8 cellular contexts compared by ENCODE assay signal in the genomic region with DNA sequence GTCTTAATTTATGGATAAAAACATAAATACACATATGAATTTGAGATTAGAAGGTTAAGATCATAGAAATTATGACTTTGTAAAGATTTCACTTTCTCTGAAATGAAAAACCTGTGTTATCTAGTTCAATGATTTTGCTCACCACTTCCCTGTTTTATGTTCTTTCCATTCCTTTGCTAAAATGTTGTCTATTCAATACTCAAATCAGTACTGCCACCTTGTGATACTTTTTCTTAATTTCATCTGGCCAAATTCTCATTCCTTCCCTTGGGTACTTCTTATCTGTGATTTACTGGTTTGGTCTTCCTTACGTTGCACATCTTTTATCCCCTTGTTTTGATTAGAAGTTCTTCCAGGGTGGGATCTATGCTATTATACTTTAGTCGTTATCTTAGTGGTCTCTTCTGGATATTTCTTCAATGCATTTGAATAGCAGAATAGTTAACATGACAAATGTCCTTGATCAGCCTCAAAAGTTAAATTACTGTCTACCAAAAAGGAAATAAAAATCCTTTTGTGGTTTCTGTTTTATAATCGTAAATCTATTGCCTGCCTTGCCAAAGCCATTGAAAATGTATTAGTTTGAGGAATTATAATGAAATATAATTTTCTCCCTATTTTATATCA.
DNase-seq lines count a peak whose midpoint lies in the region; ATAC-seq, FAIRE-seq and TF ChIP-seq lines count a peak whose summit lies in the region.

No MANE protein-coding gene starts in this region.

- H4K20me1 ChIP-seq in GM12878 (ENCODE audit: control insufficient read depth, insufficient read depth), result no peaks in the 10 kb centered on the region

- peak; percentile 60 for TF ChIP-seq RAD21 in GM12878 (IDR thresholded peaks at IDR 0.05; ENCODE audit: insufficient read depth, low read depth, low read length)

- BruUV-seq in GM12878 (replicated peaks; lab: Mats Ljungman, UMichigan), result no TSS peak

- no peak for TF ChIP-seq EP300 in GM12878 (IDR thresholded peaks at IDR 0.05; ENCODE audit: borderline replicate concordance in 1 of 2, control insufficient read depth in 1 of 2, low read depth in 2 of 2, low read length in 2 of 2)

- no peaks in the 10 kb centered on the region for H3K27me3 Mint-ChIP-seq in CD4-positive, alpha-beta T cell

- H3K27ac ChIP-seq in C4-2B (no peak overlapping the region), GM12878 (ENCODE audit: control insufficient read depth, insufficient read depth) (no peak overlapping the region)
- H3K27ac ChIP-seq in CD4-positive, alpha-beta T cell (ENCODE audit: low read depth, low read length), result no peak overlapping the region

- no peak overlapping the region for H3K4me3 Mint-ChIP-seq in CD4-positive, alpha-beta T cell

- ATAC-seq in GM21381 (IDR thresholded peaks at IDR 0.05; ENCODE audit: unreplicated experiment), result peak; percentile 39
- peak; percentile 69 for ATAC-seq in GM12878
- no peak for ATAC-seq in CD4-positive, alpha-beta T cell (ENCODE audit: poor library complexity)
- ATAC-seq in HG02571 (IDR thresholded peaks at IDR 0.05; ENCODE audit: unreplicated experiment), result no peak

- FAIRE-seq in GM12878 (lab: Jason Lieb, UNC), result no peak

- H3K36me3 Mint-ChIP-seq in CD4-positive, alpha-beta T cell (ENCODE audit: low read depth), result no peaks in the 10 kb centered on the region

- 14% methylated on average over 3 of the region's 3 CpGs for WGBS in GM12878 (ENCODE audit: insufficient coverage, insufficient replicate concordance, low lambda C conversion rate, missing lambda C conversion rate)

- H3K27ac Mint-ChIP-seq in CD4-positive, alpha-beta T cell, result no peak overlapping the region

- H3K27me3 ChIP-seq in GM12878 (replicated peaks in 1 of 2; ENCODE audit: control insufficient read depth in 2 of 2, insufficient read depth in 2 of 2, low read length in 1 of 2), result no peaks in the 10 kb centered on the region
- H3K27me3 ChIP-seq in CD4-positive, alpha-beta T cell (ENCODE audit: control insufficient read depth, insufficient read depth, low read length), result no peaks in the 10 kb centered on the region

- no peaks in the 10 kb centered on the region for H3K4me1 Mint-ChIP-seq in CD4-positive, alpha-beta T cell (ENCODE audit: low read depth)

- CTCF ChIA-PET in GM12878 (lab: Yijun Ruan, JAX), result interaction anchor here (1.0 to 3.8 kb wide), 4 partner anchors 78 to 356 kb away, joined by 3 to 38 read pairs (median 4); no protein-coding TSS in a partner anchor
- CTCF ChIA-PET in CD4-positive, alpha-beta T cell (lab: Charles Lee), result no interaction called here

- SMC1A ChIA-PET in GM12878 (lab: Charles Lee; ENCODE audit: uncharacterized antibody, unreplicated experiment), result interaction anchor here (3.5 kb wide), 1 partner anchor 353 kb away, joined by 14 read pairs; no protein-coding TSS in a partner anchor

- no peaks in the 10 kb centered on the region for H3K9me3 ChIP-seq in GM12878 (replicated peaks; ENCODE audit: control insufficient read depth, insufficient read depth, low read length)
- no peaks in the 10 kb centered on the region for H3K9me3 ChIP-seq in CD4-positive, alpha-beta T cell (ENCODE audit: control insufficient read depth, low read length)

- H3K4me1 ChIP-seq in GM12878 (ENCODE audit: control insufficient read depth, insufficient read depth, low read length), result peaks cover 8% of the 10 kb centered on the region; the same call in 1 of the 2 replicates

- no peaks in the 10 kb centered on the region for H3K79me2 ChIP-seq in GM12878 (ENCODE audit: control insufficient read depth, insufficient read depth, low read length)

- POLR2A ChIA-PET in GM12878 (lab: Charles Lee), result no interaction called here
- POLR2A ChIA-PET in CD4-positive, alpha-beta T cell (lab: Charles Lee), result no interaction called here

- in situ Hi-C loops in GM12878 (cut with MboI), result loop anchor here (5.0 kb wide), 2 partner anchors 80 to 355 kb away; no protein-coding TSS in a partner anchor

- no peaks in the 10 kb centered on the region for H3K9me3 Mint-ChIP-seq in CD4-positive, alpha-beta T cell

- DNase-seq in NB4 (ENCODE audit: low read depth) (peak; percentile 16), GM12878 (ENCODE audit: low read depth, low spot score) (no peak), medulla oblongata (ENCODE audit: extremely low spot score) (peak; percentile 38)
- DNase-seq in CD4-positive, alpha-beta T cell, result no peak
- no peak for DNase-seq in activated effector memory CD4-positive, alpha-beta T cell treated with Interleukin-2 at 50 U/mL for 16 hours

- peak; percentile 82 for TF ChIP-seq CTCF in C4-2B (conservative IDR thresholded peaks at IDR 0.05)
- TF ChIP-seq CTCF in NB4 (IDR thresholded peaks at IDR 0.05; ENCODE audit: low read depth, low read length), result no peak
- peak; percentile 15 to 50 (median 35); a peak in 5 of 6 replicates for TF ChIP-seq CTCF in GM12878 (IDR thresholded peaks at IDR 0.05 in 2 of 3, conservative IDR thresholded peaks at IDR 0.05 in 1 of 3; ENCODE audit: control insufficient read depth in 2 of 3, extremely low read depth in 1 of 3, insufficient read depth in 1 of 3, low read depth in 3 of 3, low read length in 3 of 3)
- no peak for TF ChIP-seq CTCF in CD4-positive, alpha-beta T cell (IDR thresholded peaks at IDR 0.05)

- no peak overlapping the region for H2AFZ ChIP-seq in GM12878 (ENCODE audit: control insufficient read depth, low read depth, low read length)

- H3K4me2 ChIP-seq in GM12878 (ENCODE audit: control insufficient read depth, insufficient read depth), result 0 out of 2 replicates have a peak overlapping the region, but pooled peaks have one; percentile 7

- no peak overlapping the region for H3K9ac ChIP-seq in GM12878 (ENCODE audit: control insufficient read depth, insufficient read depth, low read length)

- H3K36me3 ChIP-seq in GM12878 (ENCODE audit: control insufficient read depth in 2 of 2, insufficient read depth in 2 of 2, low read length in 1 of 2), result no peaks in the 10 kb centered on the region

- RAD21 ChIA-PET in GM12878 (lab: Charles Lee; ENCODE audit: unreplicated experiment), result no interaction called here

- TF ChIP-seq POLR2A in NB4 (IDR thresholded peaks at IDR 0.05; ENCODE audit: extremely low read depth, insufficient read length), result no peak
- TF ChIP-seq POLR2A in GM12878 (IDR thresholded peaks at IDR 0.05; ENCODE audit: low read depth, low read length), result no peak

- no peak overlapping the region for H3K4me3 ChIP-seq in NB4 (ENCODE audit: low read depth, low read length)
- H3K4me3 ChIP-seq in GM12878, result no peak overlapping the region

- intact Hi-C loops in GM12878 (cut with micrococcal nuclease; ENCODE audit: unreplicated experiment), result no loop called here
- intact Hi-C loops in CD4-positive, alpha-beta T cell (cut with DNase I, micrococcal nuclease), result no loop called here

TF ChIP-seq in GM12878, 131 proteins besides CTCF, POLR2A, EP300 and RAD21 (continues in another document):
- TF ChIP-seq STAT3 (IDR thresholded peaks at IDR 0.05; ENCODE audit: low read depth, low read length), result no peak
- TF ChIP-seq, protein P1, sequence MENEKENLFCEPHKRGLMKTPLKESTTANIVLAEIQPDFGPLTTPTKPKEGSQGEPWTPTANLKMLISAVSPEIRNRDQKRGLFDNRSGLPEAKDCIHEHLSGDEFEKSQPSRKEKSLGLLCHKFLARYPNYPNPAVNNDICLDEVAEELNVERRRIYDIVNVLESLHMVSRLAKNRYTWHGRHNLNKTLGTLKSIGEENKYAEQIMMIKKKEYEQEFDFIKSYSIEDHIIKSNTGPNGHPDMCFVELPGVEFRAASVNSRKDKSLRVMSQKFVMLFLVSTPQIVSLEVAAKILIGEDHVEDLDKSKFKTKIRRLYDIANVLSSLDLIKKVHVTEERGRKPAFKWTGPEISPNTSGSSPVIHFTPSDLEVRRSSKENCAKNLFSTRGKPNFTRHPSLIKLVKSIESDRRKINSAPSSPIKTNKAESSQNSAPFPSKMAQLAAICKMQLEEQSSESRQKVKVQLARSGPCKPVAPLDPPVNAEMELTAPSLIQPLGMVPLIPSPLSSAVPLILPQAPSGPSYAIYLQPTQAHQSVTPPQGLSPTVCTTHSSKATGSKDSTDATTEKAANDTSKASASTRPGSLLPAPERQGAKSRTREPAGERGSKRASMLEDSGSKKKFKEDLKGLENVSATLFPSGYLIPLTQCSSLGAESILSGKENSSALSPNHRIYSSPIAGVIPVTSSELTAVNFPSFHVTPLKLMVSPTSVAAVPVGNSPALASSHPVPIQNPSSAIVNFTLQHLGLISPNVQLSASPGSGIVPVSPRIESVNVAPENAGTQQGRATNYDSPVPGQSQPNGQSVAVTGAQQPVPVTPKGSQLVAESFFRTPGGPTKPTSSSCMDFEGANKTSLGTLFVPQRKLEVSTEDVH (IDR thresholded peaks at IDR 0.05; ENCODE audit: low read depth, partially characterized antibody), result no peak
- peak; percentile 63 for TF ChIP-seq SPI1 (IDR thresholded peaks at IDR 0.05; ENCODE audit: borderline replicate concordance, insufficient read depth, low read depth, low read length)
- TF ChIP-seq RBBP5 (conservative IDR thresholded peaks at IDR 0.05), result no peak
- TF ChIP-seq, protein P2, sequence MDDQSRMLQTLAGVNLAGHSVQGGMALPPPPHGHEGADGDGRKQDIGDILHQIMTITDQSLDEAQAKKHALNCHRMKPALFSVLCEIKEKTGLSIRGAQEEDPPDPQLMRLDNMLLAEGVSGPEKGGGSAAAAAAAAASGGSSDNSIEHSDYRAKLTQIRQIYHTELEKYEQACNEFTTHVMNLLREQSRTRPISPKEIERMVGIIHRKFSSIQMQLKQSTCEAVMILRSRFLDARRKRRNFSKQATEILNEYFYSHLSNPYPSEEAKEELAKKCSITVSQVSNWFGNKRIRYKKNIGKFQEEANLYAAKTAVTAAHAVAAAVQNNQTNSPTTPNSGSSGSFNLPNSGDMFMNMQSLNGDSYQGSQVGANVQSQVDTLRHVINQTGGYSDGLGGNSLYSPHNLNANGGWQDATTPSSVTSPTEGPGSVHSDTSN (IDR thresholded peaks at IDR 0.05; ENCODE audit: insufficient replicate concordance, low read depth, low read length), result no peak
- TF ChIP-seq PAX8 (IDR thresholded peaks at IDR 0.05), result no peak
- TF ChIP-seq SIX5 (IDR thresholded peaks at IDR 0.05; ENCODE audit: low read depth, low read length, severe bottlenecking), result no peak
- no peak for TF ChIP-seq ZNF622 (IDR thresholded peaks at IDR 0.05)
- no peak for TF ChIP-seq HDGF (IDR thresholded peaks at IDR 0.05)
- no peak for TF ChIP-seq EZH2 (IDR thresholded peaks at IDR 0.05; ENCODE audit: borderline replicate concordance, control insufficient read depth, low read depth, low read length)
- no peak for TF ChIP-seq MEF2B (IDR thresholded peaks at IDR 0.05; ENCODE audit: partially characterized antibody, poor library complexity, severe bottlenecking)

Comparison
In these comparisons a context has a peak if more than half of its experiments do, and no peak if none do; other contexts are left out.
1. CTCF ChIP-seq: peak in C4-2B (single experiment) and GM12878 (3 of 3); none in NB4 (single experiment) and CD4-positive, alpha-beta T cell (single experiment).
2. ATAC-seq: peak in GM21381 (single experiment) and GM12878 (single experiment); none in CD4-positive, alpha-beta T cell (single experiment) and HG02571 (single experiment).
3. DNase-seq: peak in NB4 (single experiment) and medulla oblongata (single experiment); none in GM12878 (single experiment), CD4-positive, alpha-beta T cell (0 of 10) and activated effector memory CD4-positive, alpha-beta T cell treated with Interleukin-2 at 50 U/mL for 16 hours (single experiment).